ENCODE assay signal across 13 cellular contexts in genomic region chr7:26688936-26689506, GRCh38.
DNase-seq lines count a peak whose midpoint lies in the region; ATAC-seq and TF ChIP-seq lines count a peak whose summit lies in the region.
"Had no signal": no experiment of that assay in that cellular context is flagged by ENCODE, and none has a peak within 500 bp of the region (broad histone marks: within the 10 kb centered on the region; RNA-seq: fewer than 3 reads in every experiment).

No MANE protein-coding gene starts in this region.

- H3K4me1 ChIP-seq in HEK293 (ENCODE audit: control insufficient read depth, insufficient read depth, low read length) (peaks cover 48% of the 10 kb centered on the region), lower lobe of right lung (peaks cover 56% of the 10 kb centered on the region)
- H3K4me1 ChIP-seq in effector memory CD4-positive, alpha-beta T cell (ENCODE audit: control insufficient read depth, insufficient read depth, low read length, poor library complexity, severe bottlenecking), result no peaks in the 10 kb centered on the region
- H3K4me1 ChIP-seq: prostate gland had no signal

- no peaks in the 10 kb centered on the region for H3K27me3 ChIP-seq in lower lobe of right lung (ENCODE audit: low read depth)
- H3K27me3 ChIP-seq in effector memory CD4-positive, alpha-beta T cell (replicated peaks; ENCODE audit: control insufficient read depth, insufficient read depth, low read length, poor library complexity, severe bottlenecking), result no peaks in the 10 kb centered on the region
- H3K27me3 ChIP-seq: foreskin keratinocyte, SJSA1 had no signal

- H3K4me3 Mint-ChIP-seq in activated CD4-positive, alpha-beta memory T cell treated with anti-CD3 and anti-CD28 coated beads for 36 hours, result no peak overlapping the region
- H3K4me3 Mint-ChIP-seq: stimulated activated naive CD8-positive, alpha-beta T cell treated with anti-CD3 and anti-CD28 coated beads, Interleukin-15, amount 100 ng/mL, for 72 hours had no signal

- H3K36me3 ChIP-seq in HEK293 (ENCODE audit: control insufficient read depth in 2 of 2, insufficient read depth in 1 of 2, low read length in 2 of 2) (no peaks in the 10 kb centered on the region), lower lobe of right lung (no peaks in the 10 kb centered on the region)
- no peaks in the 10 kb centered on the region for H3K36me3 ChIP-seq in effector memory CD4-positive, alpha-beta T cell (ENCODE audit: control insufficient read depth, insufficient read depth, low read length)
- H3K36me3 ChIP-seq: prostate gland, SJSA1 had no signal

- CTCF ChIA-PET in HEK293 (lab: Yijun Ruan, JAX), result interaction anchor here (0.8 to 1.7 kb wide), 2 partner anchors 12 to 454 kb away, joined by 3 to 4 read pairs; partner anchors contain the start of gene HOXA5
- CTCF ChIA-PET in activated CD4-positive, alpha-beta memory T cell treated with anti-CD3 and anti-CD28 coated beads for 36 hours (lab: Charles Lee), result interaction anchor here (0.8 to 3.0 kb wide), 3 partner anchors 9 to 490 kb away, joined by 3 to 11 read pairs (median 3); no protein-coding TSS in a partner anchor

- peaks cover 9% of the 10 kb centered on the region for H3K27me3 Mint-ChIP-seq in activated CD4-positive, alpha-beta memory T cell treated with anti-CD3 and anti-CD28 coated beads for 36 hours

- H3K4me1 Mint-ChIP-seq in activated CD4-positive, alpha-beta memory T cell treated with anti-CD3 and anti-CD28 coated beads for 36 hours (ENCODE audit: low read depth), result no peaks in the 10 kb centered on the region
- H3K4me1 Mint-ChIP-seq: stimulated activated naive CD8-positive, alpha-beta T cell treated with anti-CD3 and anti-CD28 coated beads, Interleukin-15, amount 100 ng/mL, for 72 hours had no signal

- peak; percentile 66 for ATAC-seq in GM18519 (IDR thresholded peaks at IDR 0.05; ENCODE audit: low FRiP score, unreplicated experiment)
- peak in 1 of 2 donors; percentile 41 for ATAC-seq in lower lobe of right lung
- ATAC-seq: activated naive CD4-positive, alpha-beta T cell treated with anti-CD3 and anti-CD28 coated beads, Interleukin-2, amount 50 U/mL, for 72 hours; foreskin keratinocyte; stimulated activated naive CD8-positive, alpha-beta T cell treated with anti-CD3 and anti-CD28 coated beads, Interleukin-15, amount 100 ng/mL, for 72 hours had no signal

- intact Hi-C loops in lower lobe of right lung (cut with DNase I), result no loop called here
- intact Hi-C loops in activated CD4-positive, alpha-beta memory T cell treated with anti-CD3 and anti-CD28 coated beads for 36 hours (cut with micrococcal nuclease), result no loop called here

- peak; percentile 85 for DNase-seq in KBM-7
- DNase-seq in lower lobe of right lung, result no peak
- DNase-seq in kidney glomerular epithelial cell (lab: John Stamatoyannopoulos, UW), result no peak
- DNase-seq in activated CD4-positive, alpha-beta T cell treated with anti-CD3 and anti-CD28 coated beads, Interleukin-2, amount 50 U/mL, for 48 hours, result no peak
- DNase-seq in effector memory CD4-positive, alpha-beta T cell, result no peak
- no peak for DNase-seq in activated CD4-positive, alpha-beta memory T cell treated with anti-CD3 and anti-CD28 coated beads for 36 hours
- DNase-seq: foreskin keratinocyte; stimulated activated naive CD8-positive, alpha-beta T cell treated with anti-CD3 and anti-CD28 coated beads, Interleukin-15, amount 100 ng/mL, for 72 hours had no signal

- H3K4me3 ChIP-seq in HEK293 (ENCODE audit: low read depth, low read length) (no peak overlapping the region), lower lobe of right lung (no peak overlapping the region)
- no peak overlapping the region for H3K4me3 ChIP-seq in effector memory CD4-positive, alpha-beta T cell (ENCODE audit: insufficient read depth, low read depth, low read length, poor library complexity, severe bottlenecking)
- H3K4me3 ChIP-seq: prostate gland, SJSA1 had no signal

- no peaks in the 10 kb centered on the region for H3K9me3 Mint-ChIP-seq in activated CD4-positive, alpha-beta memory T cell treated with anti-CD3 and anti-CD28 coated beads for 36 hours
- H3K9me3 Mint-ChIP-seq: activated naive CD4-positive, alpha-beta T cell treated with anti-CD3 and anti-CD28 coated beads, Interleukin-2, amount 50 U/mL, for 72 hours; stimulated activated naive CD8-positive, alpha-beta T cell treated with anti-CD3 and anti-CD28 coated beads, Interleukin-15, amount 100 ng/mL, for 72 hours had no signal

- in situ Hi-C loops in KBM-7 (cut with MboI; ENCODE audit: low pct_unique_long_range_greater_than_20kb, low sequenced_read_pairs), result no loop called here

- H3K36me3 Mint-ChIP-seq in activated CD4-positive, alpha-beta memory T cell treated with anti-CD3 and anti-CD28 coated beads for 36 hours, result no peaks in the 10 kb centered on the region
- H3K36me3 Mint-ChIP-seq: activated naive CD4-positive, alpha-beta T cell treated with anti-CD3 and anti-CD28 coated beads, Interleukin-2, amount 50 U/mL, for 72 hours had no signal

- TF ChIP-seq CTCF in HEK293 (tag by site-specific recombination; IDR thresholded peaks at IDR 0.05), result no peak
- TF ChIP-seq CTCF in lower lobe of right lung (IDR thresholded peaks at IDR 0.05), result no peak

- H3K27ac Mint-ChIP-seq in activated CD4-positive, alpha-beta memory T cell treated with anti-CD3 and anti-CD28 coated beads for 36 hours, result no peak overlapping the region
- H3K27ac Mint-ChIP-seq: activated naive CD4-positive, alpha-beta T cell treated with anti-CD3 and anti-CD28 coated beads, Interleukin-2, amount 50 U/mL, for 72 hours; stimulated activated naive CD8-positive, alpha-beta T cell treated with anti-CD3 and anti-CD28 coated beads, Interleukin-15, amount 100 ng/mL, for 72 hours had no signal

- H3K27ac ChIP-seq in HEK293 (ENCODE audit: extremely low read depth, low read depth, low read length) (peak overlapping the region; percentile 34), lower lobe of right lung (peak overlapping the region; percentile 29)
- H3K27ac ChIP-seq in effector memory CD4-positive, alpha-beta T cell (ENCODE audit: insufficient read depth, low read length, poor library complexity, severe bottlenecking), result no peak overlapping the region
- H3K27ac ChIP-seq: foreskin keratinocyte, prostate gland, SJSA1 had no signal

- H3K9me3 ChIP-seq in HEK293 (ENCODE audit: control insufficient read depth, insufficient read depth, low read depth, low read length) (no peaks in the 10 kb centered on the region), lower lobe of right lung (no peaks in the 10 kb centered on the region)
- no peaks in the 10 kb centered on the region for H3K9me3 ChIP-seq in effector memory CD4-positive, alpha-beta T cell (ENCODE audit: control insufficient read depth, low read length)
- H3K9me3 ChIP-seq: prostate gland, SJSA1 had no signal

- POLR2A ChIA-PET in HEK293 (lab: Yijun Ruan, JAX), result interaction anchor here (1.1 kb wide), 1 partner anchor 472 kb away, joined by 3 read pairs; no protein-coding TSS in a partner anchor
- POLR2A ChIA-PET in activated CD4-positive, alpha-beta memory T cell treated with anti-CD3 and anti-CD28 coated beads for 36 hours (lab: Charles Lee), result no interaction called here

TF ChIP-seq in HEK293, 187 proteins besides CTCF, POLR2A, EP300 and RAD21:
- TF ChIP-seq ZNF677 (tag by site-specific recombination; IDR thresholded peaks at IDR 0.05) (no peak), SP7 (tag by site-specific recombination; IDR thresholded peaks at IDR 0.05) (peak; percentile 45; the same call in 1 of the 2 replicates)
TF ChIP-seq in HEK293: peak in this region for 1.
